In the genomic region with DNA sequence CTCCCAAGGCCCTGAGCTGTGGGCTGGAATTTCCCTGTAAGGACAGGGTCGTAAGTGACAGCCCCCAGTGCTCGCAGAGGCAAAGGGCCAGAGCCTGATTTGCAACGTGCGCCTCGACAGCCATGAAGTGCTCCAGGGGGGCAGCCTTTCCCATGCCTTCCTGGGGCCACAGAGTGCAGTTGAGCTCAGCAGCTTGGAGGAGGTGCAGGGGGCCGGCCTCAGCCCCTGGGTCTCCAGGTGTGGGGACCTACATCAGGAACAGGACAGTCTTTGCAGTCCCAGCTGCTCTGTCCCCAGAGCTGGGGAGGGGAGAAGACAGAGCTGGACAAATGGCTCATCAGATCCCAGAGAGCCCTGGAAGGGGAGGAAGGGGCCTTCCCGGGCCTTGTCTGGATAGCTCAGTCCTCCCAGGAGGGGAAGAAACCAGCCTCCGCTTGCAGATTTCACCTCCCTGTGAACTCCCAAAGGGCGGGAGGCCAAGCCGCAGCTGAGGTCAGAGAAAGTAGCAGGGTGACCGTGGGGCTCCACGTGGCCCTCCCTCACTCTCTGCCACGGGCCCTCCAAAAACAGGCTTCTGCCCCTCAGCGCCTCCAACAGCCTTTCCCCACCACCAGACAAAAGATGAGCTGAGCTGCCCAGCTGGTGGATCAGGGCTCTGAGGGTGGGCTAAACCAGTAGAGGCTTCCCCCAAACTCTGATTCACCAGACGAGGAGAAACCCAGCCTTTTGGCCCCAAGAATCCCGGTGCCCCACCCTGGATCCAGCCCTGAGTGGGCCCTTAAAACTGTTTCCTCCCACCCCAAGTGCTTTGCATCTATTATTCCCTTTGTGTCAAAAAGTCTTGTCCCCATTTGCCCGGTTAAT, we compare ENCODE assay signal across 11 cellular contexts.
A peak's percentile ranks its signal among the peaks of the same experiment; 100 is the strongest.
DNase-seq lines count a peak whose midpoint lies in the region; ATAC-seq, FAIRE-seq and TF ChIP-seq lines count a peak whose summit lies in the region.
"Had no signal": no experiment of that assay in that cellular context is flagged by ENCODE, and none has a peak within 500 bp of the region (broad histone marks: within the 10 kb centered on the region; RNA-seq: fewer than 3 reads in every experiment).

No MANE protein-coding gene starts in this region.

- CTCF ChIA-PET in H1 (lab: Charles Lee; ENCODE audit: partially characterized antibody) = interaction anchor here (0.6 to 1.6 kb wide), 8 partner anchors 28 to 266 kb away, joined by 3 to 5 read pairs (median 3); no protein-coding TSS in a partner anchor

- TF ChIP-seq EP300 in H1 (IDR thresholded peaks at IDR 0.05; ENCODE audit: borderline replicate concordance in 1 of 2, low read depth in 2 of 2, low read length in 2 of 2) (no peak), suprapubic skin (IDR thresholded peaks at IDR 0.05) (no peak)

- no peak overlapping the region for H3K27ac ChIP-seq in H1 (ENCODE audit: low read depth, low read length)
- peak overlapping the region; percentile 54 for H3K27ac ChIP-seq in lower lobe of right lung
- peak overlapping the region; percentile 7 for H3K27ac ChIP-seq in suprapubic skin

- no peak overlapping the region for H3K4me2 ChIP-seq in H1 (ENCODE audit: insufficient read depth in 1 of 2, low read depth in 2 of 2, low read length in 2 of 2)

- no peaks in the 10 kb centered on the region for H3K79me2 ChIP-seq in H1 (ENCODE audit: control insufficient read depth in 1 of 2, insufficient read depth in 2 of 2, low read length in 2 of 2)

- 77% methylated on average over 17 of the region's 17 CpGs; no CpG with 5 or more reads in 1 of the 2 experiments for WGBS in H1 (ENCODE audit: extremely low coverage in 1 of 2, insufficient coverage in 1 of 2, insufficient read length in 1 of 2, insufficient replicate concordance in 2 of 2, low coverage in 1 of 2, low lambda C conversion rate in 2 of 2, missing lambda C conversion rate in 1 of 2), 2 experiments
- WGBS in suprapubic skin = 62% methylated on average over 11 of the region's 17 CpGs

- no peak overlapping the region for H3K4me3 ChIP-seq in H1 (ENCODE audit: extremely low read depth in 1 of 4, insufficient read depth in 2 of 4, low read depth in 3 of 4, low read length in 4 of 4)
- no peak overlapping the region for H3K4me3 ChIP-seq in lower lobe of right lung
- H3K4me3 ChIP-seq in suprapubic skin = no peak overlapping the region

- no peaks in the 10 kb centered on the region for H3K79me1 ChIP-seq in H1 (ENCODE audit: low read depth, low read length)

- H3K27me3 ChIP-seq in H1 (replicated peaks in 1 of 4; ENCODE audit: control insufficient read depth in 3 of 4, extremely low read depth in 1 of 4, insufficient read depth in 3 of 4, low read length in 3 of 4) = peaks cover 0 to 5% (median 0%) of the 10 kb centered on the region in 4 experiments; a peak in 1 of 7 replicates
- H3K27me3 ChIP-seq in lower lobe of right lung (ENCODE audit: low read depth) = no peaks in the 10 kb centered on the region
- no peaks in the 10 kb centered on the region for H3K27me3 ChIP-seq in suprapubic skin

- no peak overlapping the region for H2BK20ac ChIP-seq in H1 (ENCODE audit: low read length)

- H4K5ac ChIP-seq in H1 (ENCODE audit: insufficient read length, low read depth, low read length) = no peak overlapping the region

- no peak overlapping the region for H2BK5ac ChIP-seq in H1 (ENCODE audit: low read depth, low read length)

- no peak for TF ChIP-seq CTCF in H1 (IDR thresholded peaks at IDR 0.05; ENCODE audit: control extremely low read depth in 1 of 3, insufficient read depth in 1 of 3, low read depth in 1 of 3, low read length in 3 of 3)
- TF ChIP-seq CTCF in lower lobe of right lung (IDR thresholded peaks at IDR 0.05) = no peak
- no peak for TF ChIP-seq CTCF in suprapubic skin (IDR thresholded peaks at IDR 0.05)

- FAIRE-seq in H1 (lab: Jason Lieb, UNC) = no peak
- FAIRE-seq: colon had no signal

- in situ Hi-C loops in G401 (cut with HindIII; ENCODE audit: low sequenced_read_pairs) = no loop called here

- H3K4me1 ChIP-seq in H1 (replicated peaks in 1 of 4; ENCODE audit: control insufficient read depth in 3 of 4, insufficient read depth in 4 of 4, low read length in 3 of 4) (peaks cover 0 to 18% (median 10%) of the 10 kb centered on the region in 4 experiments; a peak in 6 of 7 replicates), lower lobe of right lung (peaks cover 39% of the 10 kb centered on the region), suprapubic skin (peaks cover 23% of the 10 kb centered on the region)

- no peak overlapping the region for H2BK12ac ChIP-seq in H1 (ENCODE audit: low read depth, low read length)

- peaks cover 4% of the 10 kb centered on the region; the same call in 1 of the 2 replicates for H3K23me2 ChIP-seq in H1 (ENCODE audit: low read depth, low read length)

- no peak overlapping the region for H4K91ac ChIP-seq in H1 (replicated peaks; ENCODE audit: insufficient read length, low read length)

- H3K18ac ChIP-seq in H1 (ENCODE audit: extremely low read depth, low read length) = peak overlapping the region; percentile 53

- TF ChIP-seq RAD21 in H1 (IDR thresholded peaks at IDR 0.05 in 1 of 2, conservative IDR thresholded peaks at IDR 0.05 in 1 of 2; ENCODE audit: low read depth in 2 of 2, low read length in 2 of 2) = no peak

- no peaks in the 10 kb centered on the region for H3K36me3 ChIP-seq in H1 (ENCODE audit: control insufficient read depth in 2 of 4, insufficient read depth in 4 of 4, low read length in 3 of 4)
- no peaks in the 10 kb centered on the region for H3K36me3 ChIP-seq in lower lobe of right lung
- H3K36me3 ChIP-seq in suprapubic skin = no peaks in the 10 kb centered on the region

- intact Hi-C loops in lower lobe of right lung (cut with DNase I) = no loop called here

- H2BK120ac ChIP-seq in H1 (replicated peaks; ENCODE audit: low read depth, low read length) = no peak overlapping the region

- TF ChIP-seq POLR2A in H1 (IDR thresholded peaks at IDR 0.05; ENCODE audit: control extremely low read depth in 1 of 2, low read depth in 2 of 2, low read length in 2 of 2) (no peak), suprapubic skin (IDR thresholded peaks at IDR 0.05) (no peak)

- no peak overlapping the region for H4K8ac ChIP-seq in H1 (ENCODE audit: extremely low read depth, insufficient read depth, low read length)

- H3K23ac ChIP-seq in H1 (ENCODE audit: insufficient read length) = no peak overlapping the region

- POLR2A ChIA-PET in H1 (lab: Charles Lee; ENCODE audit: partially characterized antibody) = interaction anchor here (0.6 to 1.1 kb wide), 5 partner anchors 9 to 1394 kb away, joined by 3 read pairs; partner anchors contain the start of gene DHRS3

- DNase-seq in NCI-H226 (peak; percentile 62), H1 (ENCODE audit: low read depth in 1 of 2, low spot score in 2 of 2) (no peak), lower lobe of right lung (peak; percentile 49), suprapubic skin (ENCODE audit: low spot score in 2 of 2) (no peak), G401 (ENCODE audit: low spot score) (no peak)
- DNase-seq in NK-92 treated with Interleukin-12 subunit alpha and Interleukin-12 subunit beta, amount 100 ng/mL, for 24 hours (lab: John Stamatoyannopoulos, UW) = no peak
- DNase-seq: activated CD4-positive, alpha-beta T cell treated with anti-CD3 and anti-CD28 coated beads for 48 hours; stimulated activated CD4-positive, alpha-beta T cell treated with anti-CD3 and anti-CD28 coated beads, Interleukin-4, amount 100 ng/mL, for 4 hours had no signal

- H3K9ac ChIP-seq in H1 (replicated peaks in 1 of 4; ENCODE audit: extremely low read depth in 1 of 4, low read depth in 3 of 4, low read length in 3 of 4) = no peak overlapping the region

- H2BK15ac ChIP-seq in H1 (ENCODE audit: low read length) = peak overlapping the region; percentile 89; the same call in 1 of the 2 replicates

- H4K20me1 ChIP-seq in H1 (replicated peaks in 1 of 2; ENCODE audit: control insufficient read depth in 1 of 2, insufficient read depth in 2 of 2, low read length in 2 of 2) = no peaks in the 10 kb centered on the region

- no peak overlapping the region for H2AFZ ChIP-seq in H1 (ENCODE audit: low read length)

- H3K9me3 ChIP-seq in H1 (ENCODE audit: insufficient read depth in 2 of 2, low read depth in 1 of 2, low read length in 1 of 2) = no peaks in the 10 kb centered on the region
- H3K9me3 ChIP-seq in lower lobe of right lung = no peaks in the 10 kb centered on the region
- no peaks in the 10 kb centered on the region for H3K9me3 ChIP-seq in suprapubic skin

- no peak overlapping the region for H3K56ac ChIP-seq in H1 (replicated peaks; ENCODE audit: insufficient read length, low read depth, low read length)

- H2AK5ac ChIP-seq in H1 (ENCODE audit: low read depth, low read length) = no peak overlapping the region

- no peak overlapping the region for H3K4ac ChIP-seq in H1 (replicated peaks; ENCODE audit: insufficient read length, low read depth, low read length)

- ATAC-seq in lower lobe of right lung (peak; percentile 14 to 49), HG03354 (IDR thresholded peaks at IDR 0.05; ENCODE audit: poor library complexity, severe bottlenecking, unreplicated experiment) (no peak), HG02678 (IDR thresholded peaks at IDR 0.05; ENCODE audit: unreplicated experiment) (no peak)

- H3K14ac ChIP-seq in H1 (ENCODE audit: insufficient read length) = no peak overlapping the region

TF ChIP-seq in H1, 55 proteins besides CTCF, POLR2A, EP300 and RAD21:
- TF ChIP-seq, protein P1, sequence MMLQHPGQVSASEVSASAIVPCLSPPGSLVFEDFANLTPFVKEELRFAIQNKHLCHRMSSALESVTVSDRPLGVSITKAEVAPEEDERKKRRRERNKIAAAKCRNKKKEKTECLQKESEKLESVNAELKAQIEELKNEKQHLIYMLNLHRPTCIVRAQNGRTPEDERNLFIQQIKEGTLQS (IDR thresholded peaks at IDR 0.05; ENCODE audit: insufficient read depth, low read depth, low read length) = no peak
- TF ChIP-seq KDM4A (IDR thresholded peaks at IDR 0.05; ENCODE audit: low read depth, low read length, severe bottlenecking) (no peak), E2F6 (IDR thresholded peaks at IDR 0.05) (0 out of 2 replicates have a peak, but pooled peaks have one; percentile 17)
TF ChIP-seq in H1: peak in this region for 1.

Comparison
In these comparisons a context has a peak if more than half of its experiments do, and no peak if none do; other contexts are left out.
1. DNase-seq: peak in NCI-H226 (single experiment) and lower lobe of right lung (single experiment); none in H1 (0 of 2), suprapubic skin (0 of 2), G401 (single experiment) and NK-92 treated with Interleukin-12 subunit alpha and Interleukin-12 subunit beta, amount 100 ng/mL, for 24 hours (single experiment).
2. ATAC-seq: peak in lower lobe of right lung (2 of 2); none in HG03354 (single experiment) and HG02678 (single experiment).